1 cellular context compared by ENCODE assay signal in the genomic region with DNA sequence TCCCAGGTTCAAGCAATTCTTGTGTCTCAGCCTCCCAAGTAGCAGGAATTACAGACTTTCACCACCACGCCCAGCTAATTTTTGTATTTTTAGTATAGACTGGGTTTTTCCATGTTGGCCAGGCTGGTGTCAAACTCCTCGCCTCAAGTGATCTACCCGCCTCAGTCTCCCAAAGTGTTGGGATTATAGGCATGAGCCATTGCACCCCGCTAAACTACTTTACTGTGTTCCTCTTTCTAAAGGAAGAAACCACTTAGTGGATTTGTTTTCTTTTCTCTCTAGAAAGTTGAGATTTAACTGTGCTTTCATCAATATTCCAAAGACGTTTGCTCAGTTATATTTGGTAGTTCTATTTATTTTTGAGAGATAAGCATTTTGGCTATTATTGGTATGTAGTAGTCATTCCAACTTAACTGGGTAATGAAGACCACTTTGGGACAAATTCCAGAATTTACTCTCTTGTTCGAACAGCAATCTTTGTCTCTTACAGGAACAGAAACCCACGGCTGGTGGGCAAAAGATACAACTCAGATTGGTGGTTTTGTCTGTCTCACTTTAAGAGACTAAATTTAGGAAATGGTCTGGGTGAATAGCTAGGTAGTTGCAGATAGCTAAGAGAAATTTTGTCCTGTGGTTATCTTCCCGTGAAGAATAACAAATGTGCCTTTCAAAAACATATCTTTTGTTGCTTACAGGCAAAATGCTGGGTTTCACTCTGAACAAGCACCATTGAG.
A peak's percentile ranks its signal among the peaks of the same experiment; 100 is the strongest.
TF ChIP-seq lines count a peak whose summit lies in the region.

No MANE protein-coding gene starts in this region.

TF ChIP-seq in K562, 482 proteins besides CTCF, POLR2A, EP300 and RAD21 (continued from another document):
- TF ChIP-seq SPI1 (IDR thresholded peaks at IDR 0.05; ENCODE audit: borderline replicate concordance, low read depth, low read length): peak; percentile 14; the same call in 1 of the 2 replicates
- 0 out of 2 replicates have a peak, but pooled peaks have one; percentile 31 for TF ChIP-seq PKNOX1 (IDR thresholded peaks at IDR 0.05)
- no peak for TF ChIP-seq ZFP30 (CRISPR knock-in tag; IDR thresholded peaks at IDR 0.05; ENCODE audit: borderline replicate concordance)
